13 cellular contexts compared by ENCODE assay signal in the genomic region with DNA sequence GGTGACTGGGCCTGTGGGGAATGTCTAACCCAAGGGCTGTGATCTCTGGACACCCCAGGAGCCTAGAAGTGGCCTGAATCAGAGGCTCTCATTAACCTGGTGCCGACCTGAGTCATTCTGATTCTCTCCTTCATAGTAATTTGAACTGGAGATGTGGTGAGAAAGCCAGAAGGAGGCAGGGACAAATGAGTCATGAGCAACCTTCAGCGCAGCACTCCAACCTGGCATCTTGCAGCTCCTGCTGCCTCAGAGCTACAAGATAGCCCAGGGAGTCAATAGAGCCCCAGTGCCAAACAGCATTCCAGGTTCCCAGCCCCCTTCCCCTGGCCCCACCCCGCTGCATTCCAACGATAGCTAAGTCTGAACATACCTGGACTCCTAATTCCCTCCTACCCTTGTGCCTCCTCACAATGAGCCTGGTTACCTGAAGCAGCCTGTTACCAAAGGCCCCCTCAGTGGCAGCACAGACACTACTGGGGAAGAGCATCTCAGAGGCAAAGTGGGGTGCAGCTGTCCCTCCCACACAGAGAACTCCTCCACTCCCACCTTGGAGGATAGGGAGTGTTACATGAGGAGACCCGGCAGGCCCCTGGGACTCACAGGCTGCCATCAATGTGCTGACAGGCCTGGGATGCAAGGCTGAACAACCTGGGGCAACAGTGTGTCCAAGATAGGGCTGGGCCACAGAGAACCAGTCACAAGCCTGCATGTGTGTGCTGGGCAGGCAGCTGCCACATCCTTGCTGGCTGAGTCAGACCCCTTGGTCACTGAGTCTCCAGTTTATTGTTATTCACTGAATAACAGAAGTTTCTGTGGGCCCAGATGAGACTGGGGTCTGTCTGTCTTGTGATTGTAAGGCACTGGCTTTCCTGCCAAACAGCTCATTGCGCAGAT.
DNase-seq lines count a peak whose midpoint lies in the region; ATAC-seq and TF ChIP-seq lines count a peak whose summit lies in the region.
"Had no signal": no experiment of that assay in that cellular context is flagged by ENCODE, and none has a peak within 500 bp of the region (broad histone marks: within the 10 kb centered on the region; RNA-seq: fewer than 3 reads in every experiment).

No MANE protein-coding gene starts in this region.

- no peak overlapping the region for H4K8ac ChIP-seq in mesenchymal stem cell (ENCODE audit: low read length)

- CTCF ChIA-PET in Calu3 (lab: Charles Lee): interaction anchor here (0.9 to 1.5 kb wide), 2 partner anchors 12 to 45 kb away, joined by 3 to 7 read pairs; no protein-coding TSS in a partner anchor

- H3K4me3 Mint-ChIP-seq in Calu3 (ENCODE audit: low read depth, unreplicated experiment): no peak overlapping the region
- no peak overlapping the region for H3K4me3 Mint-ChIP-seq in natural killer cell treated with Interleukin-12 subunit alpha and Interleukin-12 subunit beta and Interleukin-15 and Interleukin-18, amount 100 ng/mL, for 72 hours
- H3K4me3 Mint-ChIP-seq: dendritic cell treated with granulocyte-macrophage colony-stimulating factor and Interleukin-4, amounts not matched to agents 40 ng/mL and 50 ng/mL, for 4 days had no signal

- no peak overlapping the region for H2BK120ac ChIP-seq in mesenchymal stem cell (ENCODE audit: low read depth, low read length)

- H3K9me3 ChIP-seq in HUES48 (ENCODE audit: control insufficient read depth, insufficient read depth, low read length) (no peaks in the 10 kb centered on the region), mesenchymal stem cell (ENCODE audit: control insufficient read depth, low read length) (no peaks in the 10 kb centered on the region)
- H3K9me3 ChIP-seq: mucosa of descending colon had no signal

- peak; percentile 77 for DNase-seq in Calu3
- peak; percentile 83 for DNase-seq in brain microvascular endothelial cell
- peak; percentile 22 for DNase-seq in mesenchymal stem cell
- DNase-seq in natural killer cell treated with Interleukin-12 subunit alpha and Interleukin-12 subunit beta and Interleukin-15 and Interleukin-18, amount 100 ng/mL, for 72 hours (ENCODE audit: low spot score): no peak
- no peak for DNase-seq in retina
- DNase-seq: activated CD4-positive, alpha-beta T cell treated with anti-CD3 and anti-CD28 coated beads, Interleukin-2, amount 50 U/mL, for 48 hours; KBM-7; mucosa of descending colon; NK-92 treated with Interleukin-12 subunit alpha and Interleukin-12 subunit beta, amount 100 ng/mL, for 24 hours had no signal

- H2AK5ac ChIP-seq in mesenchymal stem cell (ENCODE audit: low read length, severe bottlenecking): no peak overlapping the region

- H3K14ac ChIP-seq in mesenchymal stem cell (ENCODE audit: low read length in 2 of 2): no peak overlapping the region

- peaks cover 29% of the 10 kb centered on the region for H3K4me1 Mint-ChIP-seq in Calu3 (ENCODE audit: low read depth, unreplicated experiment)
- peaks cover 0 to 11% of the 10 kb centered on the region in 2 donors for H3K4me1 Mint-ChIP-seq in natural killer cell treated with Interleukin-12 subunit alpha and Interleukin-12 subunit beta and Interleukin-15 and Interleukin-18, amount 100 ng/mL, for 72 hours (ENCODE audit: low read depth in 2 of 2)

- WGBS in mesenchymal stem cell: 56% methylated on average over 6 of the region's 6 CpGs

- H3K36me3 ChIP-seq in HUES48 (ENCODE audit: control insufficient read depth, insufficient read depth, low read length) (no peaks in the 10 kb centered on the region), brain microvascular endothelial cell (replicated peaks) (no peaks in the 10 kb centered on the region), mesenchymal stem cell (ENCODE audit: control insufficient read depth in 1 of 2, insufficient read depth in 2 of 2, low read depth in 1 of 2, low read length in 2 of 2) (no peaks in the 10 kb centered on the region)

- no peaks in the 10 kb centered on the region for H3K9me3 Mint-ChIP-seq in Calu3 (ENCODE audit: low read depth, unreplicated experiment)
- no peaks in the 10 kb centered on the region for H3K9me3 Mint-ChIP-seq in natural killer cell treated with Interleukin-12 subunit alpha and Interleukin-12 subunit beta and Interleukin-15 and Interleukin-18, amount 100 ng/mL, for 72 hours
- H3K9me3 Mint-ChIP-seq: dendritic cell treated with granulocyte-macrophage colony-stimulating factor and Interleukin-4, amounts not matched to agents 40 ng/mL and 50 ng/mL, for 4 days had no signal

- peaks cover 63% of the 10 kb centered on the region for H3K27me3 Mint-ChIP-seq in Calu3 (ENCODE audit: unreplicated experiment)
- H3K27me3 Mint-ChIP-seq in natural killer cell treated with Interleukin-12 subunit alpha and Interleukin-12 subunit beta and Interleukin-15 and Interleukin-18, amount 100 ng/mL, for 72 hours: peaks cover 45 to 51% of the 10 kb centered on the region in 2 donors

- H3K4me1 ChIP-seq in HUES48 (ENCODE audit: control insufficient read depth, insufficient read depth, low read length) (peaks cover 32% of the 10 kb centered on the region), mesenchymal stem cell (ENCODE audit: control insufficient read depth, insufficient read depth, low read depth, low read length) (peaks cover 36% of the 10 kb centered on the region)

- H3K79me1 ChIP-seq in mesenchymal stem cell (replicated peaks; ENCODE audit: low read length, poor library complexity, severe bottlenecking): no peaks in the 10 kb centered on the region

- no peak overlapping the region for H2BK12ac ChIP-seq in mesenchymal stem cell (ENCODE audit: low read length in 2 of 2)

- no peak overlapping the region for H3K18ac ChIP-seq in mesenchymal stem cell (ENCODE audit: low read depth in 1 of 2, low read length in 2 of 2)

- H3K4me2 ChIP-seq in mesenchymal stem cell (ENCODE audit: low read length, poor library complexity, severe bottlenecking): no peak overlapping the region

- intact Hi-C loops in Calu3 (cut with micrococcal nuclease; ENCODE audit: unreplicated experiment): loop anchor here (5.0 kb wide), 1 partner anchor 577 kb away; the partner anchor contains the start of genes ARF5 and GCC1

- BruUV-seq in Calu3 (replicated peaks; lab: Mats Ljungman, UMichigan): no TSS peak

- H3K23ac ChIP-seq in mesenchymal stem cell (ENCODE audit: low read length in 2 of 2): no peak overlapping the region

- no peak overlapping the region for H3K9ac ChIP-seq in HUES48 (ENCODE audit: low read depth, low read length)
- no peak overlapping the region for H3K9ac ChIP-seq in mesenchymal stem cell (ENCODE audit: low read length)

- peaks cover 90% of the 10 kb centered on the region for H3K27me3 ChIP-seq in HUES48 (ENCODE audit: control insufficient read depth, insufficient read depth, low read length)
- H3K27me3 ChIP-seq in brain microvascular endothelial cell (replicated peaks): peaks cover 43% of the 10 kb centered on the region
- H3K27me3 ChIP-seq in mesenchymal stem cell (ENCODE audit: control insufficient read depth in 1 of 2, insufficient read depth in 1 of 2, low read length in 2 of 2): peaks cover 72 to 84% of the 10 kb centered on the region in 2 experiments

- TF ChIP-seq CTCF in Calu3 (IDR thresholded peaks at IDR 0.05; ENCODE audit: unreplicated experiment) (no peak), brain microvascular endothelial cell (IDR thresholded peaks at IDR 0.05; ENCODE audit: low read depth, low read length, missing control alignments) (no peak)

- H3K27ac ChIP-seq in HUES48 (ENCODE audit: low read depth, low read length) (peak overlapping the region; percentile 74), brain microvascular endothelial cell (no peak overlapping the region), mesenchymal stem cell (ENCODE audit: low read length, poor library complexity, severe bottlenecking) (no peak overlapping the region)

- peaks cover 23% of the 10 kb centered on the region for H3K36me3 Mint-ChIP-seq in Calu3 (ENCODE audit: insufficient read depth, unreplicated experiment)
- no peaks in the 10 kb centered on the region for H3K36me3 Mint-ChIP-seq in natural killer cell treated with Interleukin-12 subunit alpha and Interleukin-12 subunit beta and Interleukin-15 and Interleukin-18, amount 100 ng/mL, for 72 hours

- H3K4ac ChIP-seq in mesenchymal stem cell (ENCODE audit: low read depth in 1 of 2, low read length in 2 of 2): no peak overlapping the region

- ATAC-seq in HG03571 (IDR thresholded peaks at IDR 0.05; ENCODE audit: unreplicated experiment) (no peak), HG03457 (IDR thresholded peaks at IDR 0.05; ENCODE audit: unreplicated experiment) (no peak)
- no peak for ATAC-seq in natural killer cell treated with Interleukin-12 subunit alpha and Interleukin-12 subunit beta and Interleukin-15 and Interleukin-18, amount 100 ng/mL, for 72 hours
- ATAC-seq: mucosa of descending colon had no signal

- H3K4me3 ChIP-seq in HUES48 (ENCODE audit: low read depth, low read length): no peak overlapping the region
- no peak overlapping the region for H3K4me3 ChIP-seq in brain microvascular endothelial cell (ENCODE audit: low read depth, low read length)
- no peak overlapping the region for H3K4me3 ChIP-seq in mesenchymal stem cell (ENCODE audit: insufficient read depth in 1 of 2, low read depth in 1 of 2, low read length in 2 of 2)
- H3K4me3 ChIP-seq: mucosa of descending colon had no signal

- H2BK15ac ChIP-seq in mesenchymal stem cell (ENCODE audit: low read depth, poor library complexity, severe bottlenecking): no peak overlapping the region

- no peak overlapping the region for H4K91ac ChIP-seq in mesenchymal stem cell (ENCODE audit: low read length)

- in situ Hi-C loops in brain microvascular endothelial cell (cut with HindIII; ENCODE audit: low pct_ligation_motif_present, low sequenced_read_pairs): no loop called here

- H2AFZ ChIP-seq in mesenchymal stem cell (ENCODE audit: low read depth, low read length): no peak overlapping the region

- H3K27ac Mint-ChIP-seq in Calu3 (ENCODE audit: unreplicated experiment): peak overlapping the region; percentile 39
- H3K27ac Mint-ChIP-seq in natural killer cell treated with Interleukin-12 subunit alpha and Interleukin-12 subunit beta and Interleukin-15 and Interleukin-18, amount 100 ng/mL, for 72 hours: no peak overlapping the region
- H3K27ac Mint-ChIP-seq: dendritic cell treated with granulocyte-macrophage colony-stimulating factor and Interleukin-4, amounts not matched to agents 40 ng/mL and 50 ng/mL, for 4 days had no signal

- no peak overlapping the region for H2BK5ac ChIP-seq in mesenchymal stem cell (ENCODE audit: low read depth, low read length, poor library complexity, severe bottlenecking)

Comparison
In these comparisons a context has a peak if more than half of its experiments do, and no peak if none do; other contexts are left out.
1. DNase-seq: peak in Calu3 (single experiment), brain microvascular endothelial cell (single experiment) and mesenchymal stem cell (single experiment); none in natural killer cell treated with Interleukin-12 subunit alpha and Interleukin-12 subunit beta and Interleukin-15 and Interleukin-18, amount 100 ng/mL, for 72 hours (single experiment) and retina (single experiment).